ENCODE assay signal across 13 cellular contexts in genomic region chr21:28104346-28104745, GRCh38.
"Had no signal": no experiment of that assay in that cellular context is flagged by ENCODE, and none has a peak within 500 bp of the region (broad histone marks: within the 10 kb centered on the region; RNA-seq: fewer than 3 reads in every experiment).

No MANE protein-coding gene starts in this region.

- H3K4me3 Mint-ChIP-seq: brain; stimulated activated effector memory CD8-positive, alpha-beta T cell treated with anti-CD3 and anti-CD28 coated beads, Interleukin-12 subunit alpha, Interleukin-12 subunit beta, amount 100 ng/mL, for 72 hours had no signal

- H3K36me3 Mint-ChIP-seq: activated naive CD4-positive, alpha-beta T cell treated with anti-CD3 and anti-CD28 coated beads, Interleukin-2, amount 50 U/mL, for 72 hours; brain; stimulated activated effector memory CD8-positive, alpha-beta T cell treated with anti-CD3 and anti-CD28 coated beads, Interleukin-12 subunit alpha, Interleukin-12 subunit beta, amount 100 ng/mL, for 72 hours had no signal

- H3K9me3 Mint-ChIP-seq: activated naive CD4-positive, alpha-beta T cell treated with anti-CD3 and anti-CD28 coated beads, Interleukin-2, amount 50 U/mL, for 72 hours; brain had no signal

- H3K4me1 Mint-ChIP-seq: stimulated activated effector memory CD8-positive, alpha-beta T cell treated with anti-CD3 and anti-CD28 coated beads, Interleukin-12 subunit alpha, Interleukin-12 subunit beta, amount 100 ng/mL, for 72 hours had no signal

- H3K27ac ChIP-seq: right lobe of liver, tibial nerve had no signal

- H3K9me3 ChIP-seq: right lobe of liver, tibial nerve had no signal

- H3K27me3 Mint-ChIP-seq: brain had no signal

- DNase-seq: activated CD4-positive, alpha-beta T cell treated with anti-CD3 and anti-CD28 coated beads, Interleukin-2, amount 50 U/mL, for 1 hour; activated effector memory CD4-positive, alpha-beta T cell treated with Interleukin-2 at 50 U/mL for 16 hours; activated T-cell treated with anti-CD3 and anti-CD28 coated beads for 4 hours; amniotic stem cell; effector memory CD4-positive, alpha-beta T cell; hippocampal formation; midbrain; right lobe of liver had no signal

- H3K27me3 ChIP-seq: right lobe of liver, tibial nerve had no signal

- H3K36me3 ChIP-seq: right lobe of liver, tibial nerve had no signal

- H3K4me1 ChIP-seq: right lobe of liver, tibial nerve had no signal

- H3K27ac Mint-ChIP-seq: activated naive CD4-positive, alpha-beta T cell treated with anti-CD3 and anti-CD28 coated beads, Interleukin-2, amount 50 U/mL, for 72 hours; brain; stimulated activated effector memory CD8-positive, alpha-beta T cell treated with anti-CD3 and anti-CD28 coated beads, Interleukin-12 subunit alpha, Interleukin-12 subunit beta, amount 100 ng/mL, for 72 hours had no signal

- H3K4me3 ChIP-seq: lung, right lobe of liver, tibial nerve had no signal
